ENCODE assay signal across 1 cellular context in genomic region chr21:36160850-36161178, GRCh38.
TF ChIP-seq lines count a peak whose summit lies in the region.

No MANE protein-coding gene starts in this region.

TF ChIP-seq in HEK293, 187 proteins besides CTCF, POLR2A, EP300 and RAD21 (continued from another document):
- TF ChIP-seq KLF17 (tag by site-specific recombination; IDR thresholded peaks at IDR 0.05): no peak
- TF ChIP-seq GLI4 (tag by site-specific recombination; IDR thresholded peaks at IDR 0.05): no peak
- peak; percentile 54; the same call in 1 of the 2 replicates for TF ChIP-seq PRDM10 (tag by site-specific recombination; IDR thresholded peaks at IDR 0.05)
- no peak for TF ChIP-seq ZNF747 (tag by site-specific recombination; IDR thresholded peaks at IDR 0.05)
